Comparison of ENCODE assay signal across 8 cellular contexts in genomic region chr1:43531453-43531905, GRCh38. TPM values are rescaled to one million over a fixed set of nuclear protein-coding genes. Genes with fewer than 3 reads are reported as not detected.
A peak's percentile ranks its signal among the peaks of the same experiment; 100 is the strongest.
DNase-seq lines count a peak whose midpoint lies in the region; ATAC-seq, FAIRE-seq and TF ChIP-seq lines count a peak whose summit lies in the region.

No MANE protein-coding gene starts in this region.

- no peak overlapping the region for H3K14ac ChIP-seq in H1 (ENCODE audit: insufficient read length)

- peak overlapping the region; percentile 66 for H4K8ac ChIP-seq in H1 (ENCODE audit: extremely low read depth, insufficient read depth, low read length)

- no peak for TF ChIP-seq RAD21 in H1 (IDR thresholded peaks at IDR 0.05 in 1 of 2, conservative IDR thresholded peaks at IDR 0.05 in 1 of 2; ENCODE audit: low read depth in 2 of 2, low read length in 2 of 2)

- H3K4me1 ChIP-seq in Peyer's patch (peaks cover 0 to 51% (median 8%) of the 10 kb centered on the region in 4 donors), H1 (replicated peaks in 1 of 4; ENCODE audit: control insufficient read depth in 3 of 4, insufficient read depth in 4 of 4, low read length in 3 of 4) (peaks cover 15 to 27% (median 21%) of the 10 kb centered on the region in 4 experiments), muscle layer of duodenum (ENCODE audit: control insufficient read depth in 1 of 2, insufficient read depth in 2 of 2, low read length in 2 of 2) (peaks cover 0 to 27% of the 10 kb centered on the region in 2 donors)

- no peak overlapping the region for H4K91ac ChIP-seq in H1 (replicated peaks; ENCODE audit: insufficient read length, low read length)

- H3K9ac ChIP-seq in H1 (replicated peaks in 1 of 4; ENCODE audit: extremely low read depth in 1 of 4, low read depth in 3 of 4, low read length in 3 of 4) = peak overlapping the region; percentile 51 to 76 (median 66); a peak in 6 of 7 replicates

- POLR2A ChIA-PET in H1 (lab: Charles Lee; ENCODE audit: partially characterized antibody) = interaction anchor here (1.0 to 15.4 kb wide), 7 partner anchors 17 to 175 kb away, joined by 3 to 270 read pairs (median 8); partner anchors contain the start of gene KDM4A

- peaks cover 21 to 29% of the 10 kb centered on the region in 2 experiments for H4K20me1 ChIP-seq in H1 (replicated peaks in 1 of 2; ENCODE audit: control insufficient read depth in 1 of 2, insufficient read depth in 2 of 2, low read length in 2 of 2)

- TF ChIP-seq POLR2A in Peyer's patch (IDR thresholded peaks at IDR 0.05) (peak; percentile 57 to 58), H1 (IDR thresholded peaks at IDR 0.05; ENCODE audit: control extremely low read depth in 1 of 2, low read depth in 2 of 2, low read length in 2 of 2) (no peak; a peak in 1 of 3 replicates)

- H3K27me3 ChIP-seq in Peyer's patch (no peaks in the 10 kb centered on the region), H1 (replicated peaks in 1 of 4; ENCODE audit: control insufficient read depth in 3 of 4, extremely low read depth in 1 of 4, insufficient read depth in 3 of 4, low read length in 3 of 4) (peaks cover 0 to 9% (median 6%) of the 10 kb centered on the region in 4 experiments; a peak in 5 of 7 replicates), muscle layer of duodenum (ENCODE audit: low read depth, low read length) (no peaks in the 10 kb centered on the region)

- CTCF ChIA-PET in H1 (lab: Charles Lee; ENCODE audit: partially characterized antibody) = interaction anchor here (1.0 to 10.8 kb wide), 5 partner anchors 17 to 403 kb away, joined by 3 to 169 read pairs (median 3); no protein-coding TSS in a partner anchor

- H3K4me3 ChIP-seq in Peyer's patch (peak overlapping the region; percentile 52 to 93 (median 74)), H1 (ENCODE audit: extremely low read depth in 1 of 4, insufficient read depth in 2 of 4, low read depth in 3 of 4, low read length in 4 of 4) (peak overlapping the region; percentile 61 to 97 (median 83)), muscle layer of duodenum (ENCODE audit: low read depth in 1 of 2, low read length in 2 of 2) (peak overlapping the region; percentile 66 to 73)

- no peaks in the 10 kb centered on the region for H3K36me3 ChIP-seq in Peyer's patch
- no peaks in the 10 kb centered on the region for H3K36me3 ChIP-seq in H1 (ENCODE audit: control insufficient read depth in 2 of 4, insufficient read depth in 4 of 4, low read length in 3 of 4)
- no peaks in the 10 kb centered on the region for H3K36me3 ChIP-seq in muscle layer of duodenum (ENCODE audit: control insufficient read depth in 1 of 2, insufficient read depth in 2 of 2, low read length in 2 of 2)

- H3K9me3 ChIP-seq in Peyer's patch (no peaks in the 10 kb centered on the region), H1 (ENCODE audit: insufficient read depth in 2 of 2, low read depth in 1 of 2, low read length in 1 of 2) (no peaks in the 10 kb centered on the region), muscle layer of duodenum (ENCODE audit: control insufficient read depth in 1 of 2, low read length in 2 of 2) (no peaks in the 10 kb centered on the region)

- peaks cover 32 to 44% of the 10 kb centered on the region in 2 experiments for H3K79me2 ChIP-seq in H1 (ENCODE audit: control insufficient read depth in 1 of 2, insufficient read depth in 2 of 2, low read length in 2 of 2)

- TF ChIP-seq CTCF in Peyer's patch (IDR thresholded peaks at IDR 0.05) (no peak), H1 (IDR thresholded peaks at IDR 0.05; ENCODE audit: control extremely low read depth in 1 of 3, insufficient read depth in 1 of 3, low read depth in 1 of 3, low read length in 3 of 3) (no peak)

- H3K4ac ChIP-seq in H1 (replicated peaks; ENCODE audit: insufficient read length, low read depth, low read length) = no peak overlapping the region

- peak overlapping the region; percentile 67 for H3K56ac ChIP-seq in H1 (replicated peaks; ENCODE audit: insufficient read length, low read depth, low read length)

- peaks cover 9% of the 10 kb centered on the region for H3K23me2 ChIP-seq in H1 (ENCODE audit: low read depth, low read length)

- H4K5ac ChIP-seq in H1 (ENCODE audit: insufficient read length, low read depth, low read length) = peak overlapping the region; percentile 47

- no peak for FAIRE-seq in H1 (lab: Jason Lieb, UNC)

- no peak for TF ChIP-seq EP300 in H1 (IDR thresholded peaks at IDR 0.05; ENCODE audit: borderline replicate concordance in 1 of 2, low read depth in 2 of 2, low read length in 2 of 2)

- no peak overlapping the region for H2BK20ac ChIP-seq in H1 (ENCODE audit: low read length)

- no peak overlapping the region for H2BK12ac ChIP-seq in H1 (ENCODE audit: low read depth, low read length)

- peak overlapping the region; percentile 89 to 97 for H3K4me2 ChIP-seq in H1 (ENCODE audit: insufficient read depth in 1 of 2, low read depth in 2 of 2, low read length in 2 of 2)

- DNase-seq in NCI-H748 (lab: John Stamatoyannopoulos, UW; ENCODE audit: unreplicated experiment) = peak; percentile 90
- DNase-seq in NCI-H748 treated with DMSO at 0.1 percent for 48 hours (lab: John Stamatoyannopoulos, UW) = no peak
- peak in 1 of 3 donors; percentile 77 for DNase-seq in Peyer's patch
- DNase-seq in H1 (ENCODE audit: low read depth in 1 of 2, low spot score in 2 of 2) = peak in 1 of 2 experiments; percentile 76
- DNase-seq in midbrain (lab: John Stamatoyannopoulos, UW) = no peak
- no peak for DNase-seq in NCI-H1105 treated with DMSO at 0.1 percent for 48 hours (lab: John Stamatoyannopoulos, UW)

- H2AFZ ChIP-seq in H1 (ENCODE audit: low read length) = no peak overlapping the region

- H2AK5ac ChIP-seq in H1 (ENCODE audit: low read depth, low read length) = no peak overlapping the region

- peak overlapping the region; percentile 93 for H3K18ac ChIP-seq in H1 (ENCODE audit: extremely low read depth, low read length)

- H3K27ac ChIP-seq in Peyer's patch (peak overlapping the region; percentile 62 to 98 (median 90)), H1 (ENCODE audit: low read depth, low read length) (peak overlapping the region; percentile 73), muscle layer of duodenum (ENCODE audit: low read length) (peak overlapping the region; percentile 39)

- H2BK120ac ChIP-seq in H1 (replicated peaks; ENCODE audit: low read depth, low read length) = no peak overlapping the region

- no peak overlapping the region; the same call in 1 of the 2 replicates for H2BK15ac ChIP-seq in H1 (ENCODE audit: low read length)

- H2BK5ac ChIP-seq in H1 (ENCODE audit: low read depth, low read length) = peak overlapping the region; percentile 60; the same call in 1 of the 2 replicates

- 2% methylated on average over 14 of the region's 63 CpGs; no CpG with 5 or more reads in 1 of the 2 experiments for WGBS in H1 (ENCODE audit: extremely low coverage in 1 of 2, insufficient coverage in 1 of 2, insufficient read length in 1 of 2, insufficient replicate concordance in 2 of 2, low coverage in 1 of 2, low lambda C conversion rate in 2 of 2, missing lambda C conversion rate in 1 of 2), 2 experiments

- peaks cover 26% of the 10 kb centered on the region for H3K79me1 ChIP-seq in H1 (ENCODE audit: low read depth, low read length)

- no peak for ATAC-seq in GM18498 (IDR thresholded peaks at IDR 0.05; ENCODE audit: unreplicated experiment)

- no peak overlapping the region for H3K23ac ChIP-seq in H1 (ENCODE audit: insufficient read length)

TF ChIP-seq in H1, 55 proteins besides CTCF, POLR2A, EP300 and RAD21:
- TF ChIP-seq CREB1 (IDR thresholded peaks at IDR 0.05) (no peak), KDM5A (IDR thresholded peaks at IDR 0.05; ENCODE audit: low read length) (no peak), RNF2 (IDR thresholded peaks at IDR 0.05; ENCODE audit: borderline replicate concordance, low read depth, low read length, missing control alignments, poor library complexity, severe bottlenecking) (no peak), SIN3A (conservative IDR thresholded peaks at IDR 0.05 in 1 of 2, IDR thresholded peaks at IDR 0.05 in 1 of 2; ENCODE audit: low read depth in 1 of 2, low read length in 2 of 2) (peak; percentile 7 to 60; a peak in 2 of 4 replicates), PHF8 (conservative IDR thresholded peaks at IDR 0.05; ENCODE audit: low read depth, low read length) (0 out of 2 replicates have a peak, but pooled peaks have one; percentile 5), TCF12 (IDR thresholded peaks at IDR 0.05; ENCODE audit: low read depth, low read length) (no peak), KDM4A (IDR thresholded peaks at IDR 0.05; ENCODE audit: low read depth, low read length, severe bottlenecking) (peak; percentile 66), MAX (IDR thresholded peaks at IDR 0.05) (peak; percentile 62; the same call in 1 of the 2 replicates)

RNA-seq across cellular contexts. Expression of gene PTPRF, which starts 0.8 kb away (rescaled TPM):
- total RNA-seq in Peyer's patch = 100 to 1,000 TPM; 149 to 613 (median 528) TPM
- 221 and 231 TPM in 2 replicates for total RNA-seq in H1 (2021; fragmentation: NEBNext Ultra II Directional; extraction: Animal tissue kit (Norgen Biotek cat#: 25700))
- polyA plus RNA-seq in H1 (2011; rRNA removed) = 136 and 174 TPM in 2 replicates
- polyA plus RNA-seq in H1 (2011; cell fraction: cytosol; rRNA removed) = 128 TPM
- 286 TPM for polyA plus RNA-seq in H1 (2011; cell fraction: nucleus; rRNA removed)
- polyA plus RNA-seq in H1 (2012, experiment 1 of 2) = 142 to 208 TPM (median 171 TPM) in 4 replicates
- 95.7 TPM for polyA plus RNA-seq in H1 (2012, experiment 2 of 2)
- polyA plus RNA-seq in H1 (2013, experiment 1 of 2) = 171 TPM
- 161 TPM for polyA plus RNA-seq in H1 (2013, experiment 2 of 2)
- 365 and 371 TPM in 2 replicates for polyA minus RNA-seq in H1 (2011; rRNA and poly(A)+ RNA removed)
- 155 TPM for polyA minus RNA-seq in H1 (2011; cell fraction: cytosol; rRNA and poly(A)+ RNA removed)
- polyA minus RNA-seq in H1 (2011; cell fraction: nucleus; rRNA and poly(A)+ RNA removed) = 141 TPM

Comparison
In these comparisons a context has a peak if more than half of its experiments do, and no peak if none do; other contexts are left out.
1. H3K27ac ChIP-seq: peak in every context shown above with its lines; median percentile 90 in Peyer's patch; 73 in H1; 39 in muscle layer of duodenum.
2. POLR2A ChIP-seq: peak in Peyer's patch (2 of 2); none in H1 (0 of 2).
3. Peak in every context shown above with its lines, with median percentiles within 50 percentile points of each other: H3K4me3 ChIP-seq.